35 cellular contexts compared by ENCODE assay signal in the genomic region with DNA sequence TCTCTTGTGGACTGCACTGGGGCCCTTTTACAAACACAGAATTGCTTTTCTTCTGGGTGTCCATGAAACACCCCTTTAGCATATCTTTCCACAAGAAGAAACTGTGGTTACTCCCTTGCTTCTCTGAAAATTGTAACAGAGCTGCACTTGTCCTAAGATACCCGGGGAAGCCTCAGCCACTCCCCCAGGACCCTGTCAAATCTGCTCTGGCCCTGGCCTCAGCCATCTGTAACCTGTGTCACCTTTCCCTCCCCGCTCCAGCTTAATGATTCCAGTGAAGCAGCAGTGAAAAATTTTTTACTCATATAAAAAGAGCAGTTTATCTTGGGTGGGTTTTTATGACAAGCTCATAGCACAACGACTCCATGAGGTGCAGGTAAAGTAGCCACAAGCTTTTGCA.
"Had no signal": no experiment of that assay in that cellular context is flagged by ENCODE, and none has a peak within 500 bp of the region (broad histone marks: within the 10 kb centered on the region; RNA-seq: fewer than 3 reads in every experiment).

No MANE protein-coding gene starts in this region.

- H3K36me3 Mint-ChIP-seq: activated naive CD4-positive, alpha-beta T cell treated with anti-CD3 and anti-CD28 coated beads, Interleukin-2, amount 50 U/mL, for 72 hours; activated naive CD8-positive, alpha-beta T cell treated with anti-CD3 and anti-CD28 coated beads for 36 hours; T-cell; WTC11 had no signal

- DNase-seq: activated CD4-positive, alpha-beta memory T cell treated with anti-CD3 and anti-CD28 coated beads, Interleukin-2, amount 10 ng/mL, durations not matched to agents 7 days and 5 days; activated CD4-positive, alpha-beta T cell treated with anti-CD3 and anti-CD28 coated beads for 1 hour; activated CD4-positive, alpha-beta T cell treated with anti-CD3 and anti-CD28 coated beads for 36 hours; activated CD4-positive, alpha-beta T cell treated with anti-CD3 and anti-CD28 coated beads for 48 hours; activated CD4-positive, alpha-beta T cell treated with anti-CD3 and anti-CD28 coated beads, Interleukin-2, amount 10 ng/mL, durations not matched to agents 7 days and 5 days; activated CD4-positive, alpha-beta T cell treated with anti-CD3 and anti-CD28 coated beads, Interleukin-2, amount 50 U/mL, for 48 hours; activated CD4-positive, CD25-positive, alpha-beta regulatory T cell; activated CD8-positive, alpha-beta memory T cell treated with anti-CD3 and anti-CD28 coated beads for 24 hours; activated CD8-positive, alpha-beta memory T cell treated with anti-CD3 and anti-CD28 coated beads, Interleukin-2, amount 10 ng/mL, durations not matched to agents 7 days and 5 days; activated CD8-positive, alpha-beta memory T cell treated with anti-CD3 and anti-CD28 coated beads, Interleukin-2, amount 50 U/mL, for 48 hours; activated CD8-positive, alpha-beta T cell treated with anti-CD3 and anti-CD28 coated beads, Interleukin-2, amount 10 ng/mL, durations not matched to agents 7 days and 5 days; activated effector memory CD4-positive, alpha-beta T cell treated with anti-CD3 and anti-CD28 coated beads, Interleukin-2, amount 50 U/mL, for 16 hours; activated gamma-delta T cell treated with Interleukin-2 at 50 U/mL for 16 hours; activated naive CD4-positive, alpha-beta T cell; activated naive CD4-positive, alpha-beta T cell treated with anti-CD3 and anti-CD28 coated beads for 36 hours; activated naive CD4-positive, alpha-beta T cell treated with anti-CD3 and anti-CD28 coated beads, Interleukin-2, amount 50 U/mL, for 16 hours; activated naive CD8-positive, alpha-beta T cell treated with anti-CD3 and anti-CD28 coated beads for 36 hours; activated T-cell treated with anti-CD3 and anti-CD28 coated beads, Interleukin-2, amount 50 U/mL, for 24 hours; activated T-cell treated with anti-CD3 and anti-CD28 coated beads, Interleukin-2, amount 50 U/mL, for 48 hours; adrenal gland; amniotic stem cell; aorta; body of pancreas; brain microvascular endothelial cell; central memory CD4-positive, alpha-beta T cell; T-cell; T-helper 2 cell; T-helper 9 cell had no signal

- H3K9me3 Mint-ChIP-seq: activated CD4-positive, alpha-beta memory T cell treated with anti-CD3 and anti-CD28 coated beads, Interleukin-2, amount 10 ng/mL, durations not matched to agents 7 days and 5 days; activated CD4-positive, alpha-beta T cell treated with anti-CD3 and anti-CD28 coated beads, Interleukin-2, amount 10 ng/mL, durations not matched to agents 7 days and 5 days; activated naive CD4-positive, alpha-beta T cell treated with anti-CD3 and anti-CD28 coated beads for 36 hours; activated naive CD4-positive, alpha-beta T cell treated with anti-CD3 and anti-CD28 coated beads, Interleukin-2, amount 50 U/mL, for 72 hours; activated naive CD8-positive, alpha-beta T cell treated with anti-CD3 and anti-CD28 coated beads for 36 hours; activated T-cell treated with anti-CD3 and anti-CD28 coated beads, Interleukin-2, amount 50 U/mL, for 24 hours; T-cell; T-helper 1 cell treated with Interleukin-12 subunit alpha and Interleukin-12 subunit beta and Interleukin-4 antibody, amounts not matched to agents 30 μg/mL and 1 μg/mL, for 36 hours; T-helper 2 cell treated with Interferon-gamma antibody and Interleukin-4, amounts not matched to agents 5 μg/mL and 100 μg/mL, for 36 hours; WTC11 had no signal

- H3K27ac Mint-ChIP-seq: activated CD4-positive, alpha-beta memory T cell treated with anti-CD3 and anti-CD28 coated beads, Interleukin-2, amount 10 ng/mL, durations not matched to agents 7 days and 5 days; activated CD4-positive, alpha-beta T cell treated with anti-CD3 and anti-CD28 coated beads for 36 hours; activated CD4-positive, alpha-beta T cell treated with anti-CD3 and anti-CD28 coated beads, Interleukin-2, amount 10 ng/mL, durations not matched to agents 7 days and 5 days; activated CD8-positive, alpha-beta memory T cell treated with anti-CD3 and anti-CD28 coated beads, Interleukin-2, amount 10 ng/mL, durations not matched to agents 7 days and 5 days; activated CD8-positive, alpha-beta T cell treated with anti-CD3 and anti-CD28 coated beads, Interleukin-2, amount 10 ng/mL, durations not matched to agents 7 days and 5 days; activated naive CD4-positive, alpha-beta T cell treated with anti-CD3 and anti-CD28 coated beads for 36 hours; activated naive CD4-positive, alpha-beta T cell treated with anti-CD3 and anti-CD28 coated beads, Interleukin-2, amount 50 U/mL, for 72 hours; activated naive CD8-positive, alpha-beta T cell treated with anti-CD3 and anti-CD28 coated beads for 36 hours; activated T-cell treated with anti-CD3 and anti-CD28 coated beads, Interleukin-2, amount 50 U/mL, for 24 hours; T-cell; T-helper 1 cell treated with Interleukin-12 subunit alpha and Interleukin-12 subunit beta and Interleukin-4 antibody, amounts not matched to agents 30 μg/mL and 1 μg/mL, for 36 hours; T-helper 2 cell treated with Interferon-gamma antibody and Interleukin-4, amounts not matched to agents 5 μg/mL and 100 μg/mL, for 36 hours; WTC11 had no signal

- H3K4me1 ChIP-seq: breast epithelium had no signal

- ATAC-seq: activated CD4-positive, alpha-beta T cell treated with anti-CD3 and anti-CD28 coated beads for 36 hours; activated CD4-positive, CD25-positive, alpha-beta regulatory T cell treated with anti-CD3 and anti-CD28 coated beads, Interleukin-2, amount 50 U/mL, for 24 hours; activated CD8-positive, alpha-beta memory T cell treated with anti-CD3 and anti-CD28 coated beads, Interleukin-2, amount 10 ng/mL, durations not matched to agents 7 days and 5 days; activated CD8-positive, alpha-beta T cell treated with anti-CD3 and anti-CD28 coated beads, Interleukin-2, amount 10 ng/mL, durations not matched to agents 7 days and 5 days; activated naive CD4-positive, alpha-beta T cell treated with anti-CD3 and anti-CD28 coated beads, Interleukin-2, amount 50 U/mL, for 72 hours; body of pancreas; T-cell; WTC11 had no signal

- H3K27me3 ChIP-seq: adrenal gland, body of pancreas, brain microvascular endothelial cell, breast epithelium had no signal

- H3K27me3 Mint-ChIP-seq: T-cell had no signal

- H3K4me3 ChIP-seq: adrenal gland, body of pancreas, breast epithelium had no signal

- H3K27ac ChIP-seq: adrenal gland, body of pancreas, brain microvascular endothelial cell, breast epithelium, VCaP had no signal

- H3K36me3 ChIP-seq: adrenal gland, brain microvascular endothelial cell, breast epithelium had no signal

- H3K4me3 Mint-ChIP-seq: activated CD4-positive, alpha-beta memory T cell treated with anti-CD3 and anti-CD28 coated beads, Interleukin-2, amount 10 ng/mL, durations not matched to agents 7 days and 5 days; activated CD4-positive, alpha-beta T cell treated with anti-CD3 and anti-CD28 coated beads for 36 hours; activated CD4-positive, alpha-beta T cell treated with anti-CD3 and anti-CD28 coated beads, Interleukin-2, amount 10 ng/mL, durations not matched to agents 7 days and 5 days; activated CD8-positive, alpha-beta memory T cell treated with anti-CD3 and anti-CD28 coated beads, Interleukin-2, amount 10 ng/mL, durations not matched to agents 7 days and 5 days; activated CD8-positive, alpha-beta T cell treated with anti-CD3 and anti-CD28 coated beads, Interleukin-2, amount 10 ng/mL, durations not matched to agents 7 days and 5 days; activated naive CD4-positive, alpha-beta T cell treated with anti-CD3 and anti-CD28 coated beads for 36 hours; activated naive CD8-positive, alpha-beta T cell treated with anti-CD3 and anti-CD28 coated beads for 36 hours; activated T-cell treated with anti-CD3 and anti-CD28 coated beads, Interleukin-2, amount 50 U/mL, for 24 hours; T-cell; T-helper 1 cell treated with Interleukin-12 subunit alpha and Interleukin-12 subunit beta and Interleukin-4 antibody, amounts not matched to agents 30 μg/mL and 1 μg/mL, for 36 hours; T-helper 2 cell treated with Interferon-gamma antibody and Interleukin-4, amounts not matched to agents 5 μg/mL and 100 μg/mL, for 36 hours; WTC11 had no signal

- H3K9me3 ChIP-seq: adrenal gland, body of pancreas, breast epithelium had no signal
